In genomic region chr17:38667787-38668122, GRCh38 we compare ENCODE assay signal across 6 cellular contexts.
"Had no signal": no experiment of that assay in that cellular context is flagged by ENCODE, and none has a peak within 500 bp of the region (broad histone marks: within the 10 kb centered on the region; RNA-seq: fewer than 3 reads in every experiment).

No MANE protein-coding gene starts in this region.

- H3K9me3 Mint-ChIP-seq: activated naive CD8-positive, alpha-beta T cell treated with anti-CD3 and anti-CD28 coated beads, Interleukin-2, amount 50 U/mL, for 24 hours; activated T-helper 1 cell treated with anti-CD3 and anti-CD28 coated beads, Interleukin-12 subunit alpha, Interleukin-12 subunit beta, Interleukin-2, Interleukin-4 antibody, amounts not matched to agents 30 ng/mL and 10 ng/mL and 1 ng/mL, durations not matched to agents 14 hours and 24 hours and 36 hours; nephron had no signal

- H3K27ac ChIP-seq: esophagus squamous epithelium, psoas muscle had no signal

- H3K4me3 Mint-ChIP-seq: activated naive CD8-positive, alpha-beta T cell treated with anti-CD3 and anti-CD28 coated beads, Interleukin-2, amount 50 U/mL, for 24 hours; activated T-helper 1 cell treated with anti-CD3 and anti-CD28 coated beads, Interleukin-12 subunit alpha, Interleukin-12 subunit beta, Interleukin-2, Interleukin-4 antibody, amounts not matched to agents 30 ng/mL and 10 ng/mL and 1 ng/mL, durations not matched to agents 14 hours and 24 hours and 36 hours had no signal

- H3K36me3 ChIP-seq: esophagus squamous epithelium had no signal

- H3K9me3 ChIP-seq: esophagus squamous epithelium, psoas muscle had no signal

- H3K4me3 ChIP-seq: esophagus squamous epithelium, psoas muscle, smooth muscle cell had no signal

- H3K4me1 ChIP-seq: psoas muscle had no signal

- H3K27ac Mint-ChIP-seq: activated naive CD8-positive, alpha-beta T cell treated with anti-CD3 and anti-CD28 coated beads, Interleukin-2, amount 50 U/mL, for 24 hours; activated T-helper 1 cell treated with anti-CD3 and anti-CD28 coated beads, Interleukin-12 subunit alpha, Interleukin-12 subunit beta, Interleukin-2, Interleukin-4 antibody, amounts not matched to agents 30 ng/mL and 10 ng/mL and 1 ng/mL, durations not matched to agents 14 hours and 24 hours and 36 hours; nephron had no signal

- DNase-seq: esophagus squamous epithelium had no signal
